In the genomic region with DNA sequence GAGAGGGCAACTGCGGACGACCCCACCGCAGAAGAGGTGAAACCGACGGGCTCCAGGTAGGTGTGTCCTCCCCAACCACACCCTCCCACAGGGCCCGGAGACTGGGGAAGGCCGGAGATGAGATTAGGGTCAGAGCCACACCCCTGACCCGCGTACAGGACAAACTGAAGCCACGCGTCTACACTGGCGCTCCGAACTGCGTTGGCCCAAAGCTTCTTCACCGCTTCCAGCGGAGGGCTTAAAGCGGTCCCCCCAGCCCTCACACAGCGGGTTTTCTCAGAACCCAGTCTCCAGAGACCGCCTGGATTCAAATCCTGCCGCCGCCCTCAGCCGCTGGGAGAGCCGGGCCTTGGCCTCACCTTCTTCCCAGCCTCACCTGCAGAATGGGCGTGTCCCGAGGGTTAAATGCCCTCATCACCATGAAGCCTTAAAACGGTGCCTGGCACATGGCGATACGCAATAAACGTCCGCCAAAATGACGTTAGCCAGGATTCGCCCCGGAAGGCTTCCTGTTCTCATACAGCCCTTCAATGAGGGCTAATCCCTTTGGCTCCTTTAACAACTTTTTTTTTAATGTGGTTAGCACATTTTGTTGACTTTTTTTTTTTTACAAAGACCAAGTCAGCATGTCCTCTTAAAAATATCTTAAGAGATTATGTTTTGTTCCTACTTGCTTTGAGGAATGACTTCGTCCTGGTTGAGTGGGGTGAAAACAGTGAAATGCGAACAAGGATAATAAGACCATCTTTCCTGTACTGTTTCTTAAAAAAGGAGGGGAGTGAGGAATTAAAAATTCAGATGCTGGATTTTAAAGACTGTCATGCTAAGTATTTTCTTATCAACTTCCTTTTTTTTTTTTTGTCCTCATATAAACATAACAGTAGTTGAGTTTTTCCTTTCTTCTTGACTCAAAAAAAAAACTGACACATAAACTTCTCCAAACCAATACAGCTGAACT, we compare ENCODE assay signal across 9 cellular contexts. TPM values are rescaled to one million over a fixed set of nuclear protein-coding genes. Genes with fewer than 3 reads are reported as not detected.
DNase-seq lines count a peak whose midpoint lies in the region; ATAC-seq, FAIRE-seq and TF ChIP-seq lines count a peak whose summit lies in the region.
"Had no signal": no experiment of that assay in that cellular context is flagged by ENCODE, and none has a peak within 500 bp of the region (broad histone marks: within the 10 kb centered on the region; RNA-seq: fewer than 3 reads in every experiment).

No MANE protein-coding gene starts in this region.

- no peak overlapping the region for H3K4me2 ChIP-seq in keratinocyte (ENCODE audit: control insufficient read depth, extremely low read depth, insufficient read depth, low read depth, low read length)

- H4K20me1 ChIP-seq in keratinocyte (ENCODE audit: control insufficient read depth, extremely low read depth, insufficient read depth, low read length), result no peaks in the 10 kb centered on the region

- CTCF ChIA-PET in activated naive CD4-positive, alpha-beta T cell treated with anti-CD3 and anti-CD28 coated beads, Interleukin-2, amount 10 ng/mL, durations not matched to agents 7 days and 5 days (lab: Charles Lee), result interaction anchor here (1.1 to 4.8 kb wide), 6 partner anchors 12 to 307 kb away, joined by 3 to 33 read pairs (median 4); no protein-coding TSS in a partner anchor

- intact Hi-C loops in activated CD4-positive, alpha-beta T cell treated with anti-CD3 and anti-CD28 coated beads, Interleukin-2, amount 10 ng/mL, durations not matched to agents 24 days and 14 days (cut with micrococcal nuclease), result loop anchor here (1.0 to 2.0 kb wide), 4 partner anchors 14 to 143 kb away; no protein-coding TSS in a partner anchor

- no peaks in the 10 kb centered on the region for H3K27me3 ChIP-seq in keratinocyte (ENCODE audit: control insufficient read depth, extremely low read depth, insufficient read depth, low read length)
- H3K27me3 ChIP-seq in thymus (ENCODE audit: control insufficient read depth, insufficient read depth), result no peaks in the 10 kb centered on the region

- peaks cover 14% of the 10 kb centered on the region for H3K36me3 Mint-ChIP-seq in activated CD4-positive, alpha-beta T cell treated with anti-CD3 and anti-CD28 coated beads, Interleukin-2, amount 10 ng/mL, durations not matched to agents 24 days and 14 days (ENCODE audit: low read depth)
- H3K36me3 Mint-ChIP-seq in activated naive CD4-positive, alpha-beta T cell treated with anti-CD3 and anti-CD28 coated beads, Interleukin-2, amount 10 ng/mL, durations not matched to agents 7 days and 5 days, result peaks cover 26% of the 10 kb centered on the region

- no peaks in the 10 kb centered on the region for H3K27me3 Mint-ChIP-seq in activated CD4-positive, alpha-beta T cell treated with anti-CD3 and anti-CD28 coated beads, Interleukin-2, amount 10 ng/mL, durations not matched to agents 24 days and 14 days
- no peaks in the 10 kb centered on the region for H3K27me3 Mint-ChIP-seq in activated naive CD4-positive, alpha-beta T cell treated with anti-CD3 and anti-CD28 coated beads, Interleukin-2, amount 10 ng/mL, durations not matched to agents 7 days and 5 days

- H3K27ac ChIP-seq in keratinocyte (ENCODE audit: control insufficient read depth, insufficient read depth, low read length) (no peak overlapping the region), thymus (ENCODE audit: low read depth) (peak overlapping the region; percentile 81)

- H3K4me1 Mint-ChIP-seq in activated CD4-positive, alpha-beta T cell treated with anti-CD3 and anti-CD28 coated beads, Interleukin-2, amount 10 ng/mL, durations not matched to agents 24 days and 14 days, result peaks cover 33% of the 10 kb centered on the region
- H3K4me1 Mint-ChIP-seq in activated naive CD4-positive, alpha-beta T cell treated with anti-CD3 and anti-CD28 coated beads, Interleukin-2, amount 10 ng/mL, durations not matched to agents 7 days and 5 days, result peaks cover 55% of the 10 kb centered on the region

- H3K4me3 Mint-ChIP-seq in activated CD4-positive, alpha-beta T cell treated with anti-CD3 and anti-CD28 coated beads, Interleukin-2, amount 10 ng/mL, durations not matched to agents 24 days and 14 days, result peak overlapping the region; percentile 83
- H3K4me3 Mint-ChIP-seq in activated naive CD4-positive, alpha-beta T cell treated with anti-CD3 and anti-CD28 coated beads, Interleukin-2, amount 10 ng/mL, durations not matched to agents 7 days and 5 days, result peak overlapping the region; percentile 83

- 88% methylated on average over 35 of the region's 35 CpGs for WGBS in thymus

- DNase-seq in activated CD4-positive, alpha-beta T cell treated with anti-CD3 and anti-CD28 coated beads, Interleukin-2, amount 10 ng/mL, durations not matched to agents 24 days and 14 days, result peak; percentile 79
- no peak for DNase-seq in activated CD4-positive, alpha-beta T cell treated with anti-CD3 and anti-CD28 coated beads, Interleukin-2, amount 50 U/mL, for 4 hours
- DNase-seq in activated naive CD4-positive, alpha-beta T cell treated with anti-CD3 and anti-CD28 coated beads, Interleukin-2, amount 10 ng/mL, durations not matched to agents 7 days and 5 days, result peak; percentile 61
- no peak for DNase-seq in keratinocyte (ENCODE audit: low read depth, low spot score)
- no peak for DNase-seq in DMS114 treated with DMSO at 0.1 percent for 48 hours (lab: John Stamatoyannopoulos, UW; ENCODE audit: unreplicated experiment)
- no peak for DNase-seq in NAMALWA (ENCODE audit: low spot score)
- DNase-seq: NCI-H226 had no signal

- no peak for FAIRE-seq in keratinocyte (lab: Jason Lieb, UNC)

- H2AFZ ChIP-seq in keratinocyte (ENCODE audit: control insufficient read depth, low read length), result peak overlapping the region; percentile 22

- no peaks in the 10 kb centered on the region for H3K79me2 ChIP-seq in keratinocyte (ENCODE audit: control insufficient read depth, insufficient read depth, low read length)

- TF ChIP-seq CTCF in keratinocyte (optimal IDR thresholded peaks at IDR 0.05 in 1 of 3, IDR thresholded peaks at IDR 0.05 in 1 of 3, conservative IDR thresholded peaks at IDR 0.05 in 1 of 3; ENCODE audit: extremely low read depth in 1 of 3, insufficient read depth in 2 of 3, low read length in 3 of 3), result no peak

- no peaks in the 10 kb centered on the region for H3K9me3 Mint-ChIP-seq in activated CD4-positive, alpha-beta T cell treated with anti-CD3 and anti-CD28 coated beads, Interleukin-2, amount 10 ng/mL, durations not matched to agents 24 days and 14 days
- H3K9me3 Mint-ChIP-seq in activated naive CD4-positive, alpha-beta T cell treated with anti-CD3 and anti-CD28 coated beads, Interleukin-2, amount 10 ng/mL, durations not matched to agents 7 days and 5 days, result no peaks in the 10 kb centered on the region

- peak overlapping the region; percentile 97 for H3K27ac Mint-ChIP-seq in activated CD4-positive, alpha-beta T cell treated with anti-CD3 and anti-CD28 coated beads, Interleukin-2, amount 10 ng/mL, durations not matched to agents 24 days and 14 days
- H3K27ac Mint-ChIP-seq in activated naive CD4-positive, alpha-beta T cell treated with anti-CD3 and anti-CD28 coated beads, Interleukin-2, amount 10 ng/mL, durations not matched to agents 7 days and 5 days, result peak overlapping the region; percentile 98

- H3K4me1 ChIP-seq in keratinocyte (ENCODE audit: control insufficient read depth, extremely low read depth, insufficient read depth, low read length), result peaks cover 10% of the 10 kb centered on the region
- H3K4me1 ChIP-seq in thymus (ENCODE audit: control insufficient read depth, insufficient read depth, low read length), result peaks cover 6% of the 10 kb centered on the region

- no peaks in the 10 kb centered on the region for H3K36me3 ChIP-seq in keratinocyte (ENCODE audit: control insufficient read depth in 2 of 2, extremely low read depth in 1 of 2, insufficient read depth in 2 of 2, low read length in 2 of 2)
- H3K36me3 ChIP-seq in thymus (ENCODE audit: control insufficient read depth, insufficient read depth), result no peaks in the 10 kb centered on the region

- no peak for ATAC-seq in GM21737 (IDR thresholded peaks at IDR 0.05; ENCODE audit: unreplicated experiment)

- H3K9ac ChIP-seq in keratinocyte (ENCODE audit: control insufficient read depth, extremely low read depth, insufficient read depth, low read length), result no peak overlapping the region

- H3K9me3 ChIP-seq in keratinocyte (ENCODE audit: control insufficient read depth, low read depth, low read length) (no peaks in the 10 kb centered on the region), thymus (ENCODE audit: control insufficient read depth) (no peaks in the 10 kb centered on the region)

- dilution Hi-C loops in keratinocyte (cut with MboI; ENCODE audit: extremely low pct_ligation_motif_present, low sequenced_read_pairs), result no loop called here

- H3K9me1 ChIP-seq in keratinocyte (ENCODE audit: control insufficient read depth, extremely low read depth, insufficient read depth, low read length), result no peaks in the 10 kb centered on the region

- H3K4me3 ChIP-seq in keratinocyte (ENCODE audit: control insufficient read depth in 2 of 3, extremely low read depth in 1 of 3, insufficient read depth in 2 of 3, low read depth in 1 of 3, low read length in 3 of 3) (no peak overlapping the region), thymus (ENCODE audit: low read length) (peak overlapping the region; percentile 69)

RNA-seq across cellular contexts. Expression of gene ZNF217, which starts 15.1 kb away (rescaled TPM):
- 58.0 and 60.9 TPM in 2 replicates for total RNA-seq in activated CD4-positive, alpha-beta T cell treated with anti-CD3 and anti-CD28 coated beads, Interleukin-2, amount 10 ng/mL, durations not matched to agents 24 days and 14 days
- polyA plus RNA-seq in keratinocyte, result 16.9 to 19.1 TPM (median 17.3 TPM) in 3 replicates
- 13.1 TPM for polyA plus RNA-seq in keratinocyte (2011; ENCODE audit: low read depth)
- 7.4 and 10.7 TPM in 2 replicates for polyA plus RNA-seq in keratinocyte (2011; cell fraction: cytosol; rRNA removed)
- polyA plus RNA-seq in keratinocyte (2011; cell fraction: nucleus; rRNA removed), result 25.3 and 32.5 TPM in 2 replicates
- 23.6 and 26.4 TPM in 2 replicates for polyA plus RNA-seq in keratinocyte (2012; ENCODE audit: low replicate concordance)
- 33.8 to 58.6 TPM (median 48.4 TPM) in 3 replicates for polyA minus RNA-seq in keratinocyte
- 14.0 TPM for polyA minus RNA-seq in keratinocyte (2011; cell fraction: cytosol; rRNA and poly(A)+ RNA removed)
- polyA minus RNA-seq in keratinocyte (2011; cell fraction: nucleus; rRNA and poly(A)+ RNA removed), result 53.1 and 94.6 TPM in 2 replicates
- polyA plus RNA-seq in thymus, result 26.5 TPM

Comparison
In these comparisons a context has a peak if more than half of its experiments do, and no peak if none do; other contexts are left out.
1. DNase-seq: peak in activated CD4-positive, alpha-beta T cell treated with anti-CD3 and anti-CD28 coated beads, Interleukin-2, amount 10 ng/mL, durations not matched to agents 24 days and 14 days (single experiment) and activated naive CD4-positive, alpha-beta T cell treated with anti-CD3 and anti-CD28 coated beads, Interleukin-2, amount 10 ng/mL, durations not matched to agents 7 days and 5 days (single experiment); none in activated CD4-positive, alpha-beta T cell treated with anti-CD3 and anti-CD28 coated beads, Interleukin-2, amount 50 U/mL, for 4 hours (0 of 2), keratinocyte (single experiment), DMS114 treated with DMSO at 0.1 percent for 48 hours (single experiment) and NAMALWA (single experiment).